15 cellular contexts compared by ENCODE assay signal in genomic region chr18:36485772-36486171, GRCh38.
DNase-seq lines count a peak whose midpoint lies in the region; ATAC-seq and TF ChIP-seq lines count a peak whose summit lies in the region.
"Had no signal": no experiment of that assay in that cellular context is flagged by ENCODE, and none has a peak within 500 bp of the region (broad histone marks: within the 10 kb centered on the region; RNA-seq: fewer than 3 reads in every experiment).

No MANE protein-coding gene starts in this region.

- peaks cover 38% of the 10 kb centered on the region for H3K4me1 Mint-ChIP-seq in neural crest cell
- H3K4me1 Mint-ChIP-seq: CD4-positive, alpha-beta memory T cell had no signal

- H3K27ac Mint-ChIP-seq in neural crest cell (ENCODE audit: unreplicated experiment): peak overlapping the region; percentile 78
- H3K27ac Mint-ChIP-seq: CD4-positive, alpha-beta memory T cell; GM23338 had no signal

- no peaks in the 10 kb centered on the region for H3K4me1 ChIP-seq in right lobe of liver
- H3K4me1 ChIP-seq: A549, BE2C had no signal

- no peaks in the 10 kb centered on the region for H3K9me3 ChIP-seq in right lobe of liver
- H3K9me3 ChIP-seq: A549, BE2C, HAP-1 had no signal

- TF ChIP-seq CTCF in epithelial cell of esophagus (IDR thresholded peaks at IDR 0.05; ENCODE audit: insufficient read depth, low read depth, low read length, missing control alignments) (no peak), neural crest cell (conservative IDR thresholded peaks at IDR 0.05) (no peak), right lobe of liver (IDR thresholded peaks at IDR 0.05) (no peak)

- TF ChIP-seq POLR2A in right lobe of liver (IDR thresholded peaks at IDR 0.05): no peak

- H3K9me3 Mint-ChIP-seq in neural crest cell: no peaks in the 10 kb centered on the region
- H3K9me3 Mint-ChIP-seq: GM23338 had no signal

- H3K27me3 Mint-ChIP-seq in neural crest cell (ENCODE audit: low read depth): no peaks in the 10 kb centered on the region

- H3K4me3 ChIP-seq in epithelial cell of esophagus (ENCODE audit: low read length) (no peak overlapping the region), right lobe of liver (no peak overlapping the region)
- H3K4me3 ChIP-seq: A549, GM23338, HAP-1 had no signal

- no peaks in the 10 kb centered on the region for H3K27me3 ChIP-seq in right lobe of liver
- H3K27me3 ChIP-seq: BE2C had no signal

- H3K4me3 Mint-ChIP-seq in neural crest cell: no peak overlapping the region
- H3K4me3 Mint-ChIP-seq: CD4-positive, alpha-beta memory T cell; GM23338 had no signal

- WGBS in right lobe of liver (ENCODE audit: insufficient coverage, low coverage, low lambda C conversion rate, missing lambda C conversion rate): 63% methylated on average over 2 of the region's 2 CpGs

- DNase-seq in DMS53 treated with DMSO at 0.1 percent for 48 hours (lab: John Stamatoyannopoulos, UW; ENCODE audit: unreplicated experiment) (peak; percentile 62), HT1080 (ENCODE audit: low read depth) (peak; percentile 57), epithelial cell of esophagus (ENCODE audit: low read depth) (peak; percentile 51), neural crest cell (ENCODE audit: low read depth, low spot score) (no peak), NCI-H187 treated with DMSO at 0.1 percent for 48 hours (lab: John Stamatoyannopoulos, UW) (no peak), right lobe of liver (no peak), NCI-H526 treated with DMSO at 0.1 percent for 48 hours (lab: John Stamatoyannopoulos, UW) (no peak)
- DNase-seq: BE2C; CD4-positive, alpha-beta memory T cell; COR-L47 had no signal

- ATAC-seq in right lobe of liver: no peak
- ATAC-seq: A549, GM23338, HepG2 had no signal

- H3K36me3 Mint-ChIP-seq in neural crest cell (ENCODE audit: low read depth): peaks cover 10% of the 10 kb centered on the region
- H3K36me3 Mint-ChIP-seq: CD4-positive, alpha-beta memory T cell had no signal

- H3K36me3 ChIP-seq in right lobe of liver: no peaks in the 10 kb centered on the region
- H3K36me3 ChIP-seq: BE2C, HAP-1 had no signal

- intact Hi-C loops in right lobe of liver (cut with DNase I): no loop called here

- H3K27ac ChIP-seq in right lobe of liver: no peak overlapping the region
- H3K27ac ChIP-seq: A549, C4-2B had no signal

Comparison
In these comparisons a context has a peak if more than half of its experiments do, and no peak if none do; other contexts are left out.
1. DNase-seq: peak in DMS53 treated with DMSO at 0.1 percent for 48 hours (single experiment), HT1080 (single experiment) and epithelial cell of esophagus (single experiment); none in neural crest cell (single experiment), NCI-H187 treated with DMSO at 0.1 percent for 48 hours (single experiment), right lobe of liver (0 of 3) and NCI-H526 treated with DMSO at 0.1 percent for 48 hours (single experiment).